In genomic region chr2:68698567-68699377, GRCh38 we compare ENCODE assay signal across 1 cellular context.
TF ChIP-seq lines count a peak whose summit lies in the region.

No MANE protein-coding gene starts in this region.

TF ChIP-seq in HEK293, 187 proteins besides CTCF, POLR2A, EP300 and RAD21 (continued from another document):
- TF ChIP-seq, protein P1, sequence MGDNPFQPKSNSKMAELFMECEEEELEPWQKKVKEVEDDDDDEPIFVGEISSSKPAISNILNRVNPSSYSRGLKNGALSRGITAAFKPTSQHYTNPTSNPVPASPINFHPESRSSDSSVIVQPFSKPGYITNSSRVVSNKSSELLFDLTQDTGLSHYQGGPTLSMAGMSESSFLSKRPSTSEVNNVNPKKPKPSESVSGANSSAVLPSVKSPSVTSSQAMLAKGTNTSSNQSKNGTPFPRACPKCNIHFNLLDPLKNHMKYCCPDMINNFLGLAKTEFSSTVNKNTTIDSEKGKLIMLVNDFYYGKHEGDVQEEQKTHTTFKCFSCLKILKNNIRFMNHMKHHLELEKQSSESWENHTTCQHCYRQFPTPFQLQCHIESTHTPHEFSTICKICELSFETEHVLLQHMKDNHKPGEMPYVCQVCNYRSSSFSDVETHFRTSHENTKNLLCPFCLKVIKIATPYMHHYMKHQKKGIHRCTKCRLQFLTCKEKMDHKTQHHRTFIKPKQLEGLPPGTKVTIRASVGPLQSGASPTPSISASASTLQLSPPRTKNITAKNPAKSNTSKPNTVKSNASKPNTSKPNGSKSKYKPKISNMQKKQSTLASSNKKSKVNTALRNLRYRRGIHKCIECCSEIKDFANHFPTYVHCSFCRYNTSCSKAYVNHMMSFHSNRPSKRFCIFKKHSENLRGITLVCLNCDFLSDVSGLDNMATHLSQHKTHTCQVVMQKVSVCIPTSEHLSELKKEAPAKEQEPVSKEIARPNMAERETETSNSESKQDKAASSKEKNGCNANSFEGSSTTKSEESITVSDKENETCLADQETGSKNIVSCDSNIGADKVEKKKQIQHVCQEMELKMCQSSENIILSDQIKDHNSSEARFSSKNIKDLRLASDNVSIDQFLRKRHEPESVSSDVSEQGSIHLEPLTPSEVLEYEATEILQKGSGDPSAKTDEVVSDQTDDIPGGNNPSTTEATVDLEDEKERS (tag by site-specific recombination; IDR thresholded peaks at IDR 0.05), result no peak
- TF ChIP-seq ZNF548 (tag by site-specific recombination; IDR thresholded peaks at IDR 0.05), result no peak
- peak; percentile 83 for TF ChIP-seq SP7 (tag by site-specific recombination; IDR thresholded peaks at IDR 0.05)
- no peak for TF ChIP-seq RBAK (tag by site-specific recombination; IDR thresholded peaks at IDR 0.05)
- peak; percentile 40 for TF ChIP-seq PRDM10 (tag by site-specific recombination; IDR thresholded peaks at IDR 0.05)
- TF ChIP-seq ZNF23 (tag by site-specific recombination; IDR thresholded peaks at IDR 0.05; ENCODE audit: borderline replicate concordance), result no peak
- peak; percentile 76 for TF ChIP-seq ZFHX2 (tag by site-specific recombination; conservative IDR thresholded peaks at IDR 0.05)
- no peak for TF ChIP-seq ZNF76 (tag by site-specific recombination; IDR thresholded peaks at IDR 0.05; ENCODE audit: borderline replicate concordance, low read depth)
- TF ChIP-seq ZNF530 (tag by site-specific recombination; IDR thresholded peaks at IDR 0.05; ENCODE audit: low read depth), result no peak
- no peak for TF ChIP-seq PRDM1 (tag by site-specific recombination; IDR thresholded peaks at IDR 0.05)
- no peak for TF ChIP-seq GLIS2 (tag by site-specific recombination; IDR thresholded peaks at IDR 0.05)
- no peak for TF ChIP-seq ZNF2 (tag by site-specific recombination; IDR thresholded peaks at IDR 0.05)
- TF ChIP-seq ZNF600 (tag by site-specific recombination; IDR thresholded peaks at IDR 0.05), result no peak
- no peak for TF ChIP-seq ZNF623 (tag by site-specific recombination; IDR thresholded peaks at IDR 0.05)
